In the genomic region with DNA sequence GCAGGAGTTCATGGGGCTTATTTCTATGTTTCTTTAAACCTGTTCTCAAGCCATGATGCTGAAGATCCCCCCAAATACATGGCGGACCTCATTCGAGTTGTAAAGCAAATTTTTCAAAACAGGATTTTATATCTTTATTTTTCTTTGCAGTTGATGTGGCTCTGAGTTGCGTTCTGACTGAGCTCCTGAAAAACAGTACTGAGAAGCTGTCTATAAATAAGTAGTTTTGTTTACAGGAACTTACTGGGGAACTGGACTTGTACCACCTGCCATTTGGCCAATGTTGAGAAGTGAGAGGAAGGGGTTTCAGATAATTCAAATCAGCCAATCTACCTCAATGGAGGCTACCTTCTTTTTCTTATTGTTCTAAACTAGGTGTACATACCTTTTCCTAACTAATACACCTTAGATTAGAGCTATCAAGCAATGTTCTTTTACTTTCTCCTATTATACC, we compare ENCODE assay signal across 12 cellular contexts.
A peak's percentile ranks its signal among the peaks of the same experiment; 100 is the strongest.
DNase-seq lines count a peak whose midpoint lies in the region; ATAC-seq and TF ChIP-seq lines count a peak whose summit lies in the region.
"Had no signal": no experiment of that assay in that cellular context is flagged by ENCODE, and none has a peak within 500 bp of the region (broad histone marks: within the 10 kb centered on the region; RNA-seq: fewer than 3 reads in every experiment).

No MANE protein-coding gene starts in this region.

- ATAC-seq in GM18505 (IDR thresholded peaks at IDR 0.05; ENCODE audit: unreplicated experiment) = peak; percentile 63
- ATAC-seq in GM21381 (IDR thresholded peaks at IDR 0.05; ENCODE audit: unreplicated experiment) = peak; percentile 75
- ATAC-seq in HG03039 (IDR thresholded peaks at IDR 0.05; ENCODE audit: unreplicated experiment) = peak; percentile 57
- ATAC-seq: sciatic nerve had no signal

- no peaks in the 10 kb centered on the region for H3K36me3 ChIP-seq in OCI-LY1 (ENCODE audit: insufficient read depth, low read length)
- H3K36me3 ChIP-seq in ascending aorta = no peaks in the 10 kb centered on the region

- H4K20me1 ChIP-seq in OCI-LY1 (ENCODE audit: insufficient read depth, low read length) = no peaks in the 10 kb centered on the region

- peak; percentile 34 for TF ChIP-seq POLR2A in GM18505 (IDR thresholded peaks at IDR 0.05; ENCODE audit: borderline replicate concordance, extremely low read depth, insufficient read depth, insufficient read length)

- in situ Hi-C loops in GM13976 (cut with MboI; ENCODE audit: low sequenced_read_pairs, unreplicated experiment) = no loop called here

- no peak overlapping the region for H3K9ac ChIP-seq in OCI-LY1 (ENCODE audit: low read length)

- no peak for DNase-seq in ascending aorta (ENCODE audit: low spot score in 2 of 2)
- no peak for DNase-seq in T-helper 9 cell
- DNase-seq in GM13976 (ENCODE audit: low spot score) = no peak
- no peak for DNase-seq in stimulated activated CD4-positive, alpha-beta T cell treated with anti-CD3 and anti-CD28 coated beads, Interleukin-2, amount 100 ng/mL, for 48 hours
- DNase-seq: activated CD4-positive, CD25-positive, alpha-beta regulatory T cell; effector CD8-positive, alpha-beta T cell; hippocampal formation had no signal

- no peak overlapping the region for H3K4me2 ChIP-seq in OCI-LY1 (ENCODE audit: low read length)

- H3K27ac ChIP-seq in OCI-LY1 (ENCODE audit: low read depth, low read length, poor library complexity, severe bottlenecking) (peak overlapping the region; percentile 33), ascending aorta (no peak overlapping the region)

- TF ChIP-seq CTCF in OCI-LY1 (IDR thresholded peaks at IDR 0.05; ENCODE audit: low read length) (no peak), ascending aorta (IDR thresholded peaks at IDR 0.05) (no peak), GM13976 (IDR thresholded peaks at IDR 0.05; ENCODE audit: borderline replicate concordance, control extremely low read depth, extremely low read depth, insufficient read depth, missing control alignments) (no peak)

- H3K79me2 ChIP-seq in OCI-LY1 (ENCODE audit: insufficient read depth, low read length) = no peaks in the 10 kb centered on the region

- H2AFZ ChIP-seq in OCI-LY1 (ENCODE audit: low read length) = no peak overlapping the region

- H3K4me1 ChIP-seq in OCI-LY1 (ENCODE audit: insufficient read depth, low read length, severe bottlenecking) (peaks cover 49% of the 10 kb centered on the region), ascending aorta (no peaks in the 10 kb centered on the region)

- no peak overlapping the region for H3K4me3 ChIP-seq in OCI-LY1 (ENCODE audit: low read depth, low read length, poor library complexity, severe bottlenecking)
- no peak overlapping the region for H3K4me3 ChIP-seq in ascending aorta

- intact Hi-C loops in ascending aorta (cut with DNase I) = no loop called here

- no peaks in the 10 kb centered on the region for H3K9me3 ChIP-seq in OCI-LY1 (ENCODE audit: low read length)
- H3K9me3 ChIP-seq in ascending aorta = no peaks in the 10 kb centered on the region

- no peaks in the 10 kb centered on the region for H3K27me3 ChIP-seq in OCI-LY1 (ENCODE audit: insufficient read depth, low read length)
- no peaks in the 10 kb centered on the region for H3K27me3 ChIP-seq in ascending aorta

- H3F3A ChIP-seq in OCI-LY1 (ENCODE audit: insufficient read depth, low read length) = no peaks in the 10 kb centered on the region

- no peaks in the 10 kb centered on the region for H3K9me2 ChIP-seq in OCI-LY1 (ENCODE audit: low read depth, low read length)
